Comparison of ENCODE assay signal across 8 cellular contexts in the genomic region with DNA sequence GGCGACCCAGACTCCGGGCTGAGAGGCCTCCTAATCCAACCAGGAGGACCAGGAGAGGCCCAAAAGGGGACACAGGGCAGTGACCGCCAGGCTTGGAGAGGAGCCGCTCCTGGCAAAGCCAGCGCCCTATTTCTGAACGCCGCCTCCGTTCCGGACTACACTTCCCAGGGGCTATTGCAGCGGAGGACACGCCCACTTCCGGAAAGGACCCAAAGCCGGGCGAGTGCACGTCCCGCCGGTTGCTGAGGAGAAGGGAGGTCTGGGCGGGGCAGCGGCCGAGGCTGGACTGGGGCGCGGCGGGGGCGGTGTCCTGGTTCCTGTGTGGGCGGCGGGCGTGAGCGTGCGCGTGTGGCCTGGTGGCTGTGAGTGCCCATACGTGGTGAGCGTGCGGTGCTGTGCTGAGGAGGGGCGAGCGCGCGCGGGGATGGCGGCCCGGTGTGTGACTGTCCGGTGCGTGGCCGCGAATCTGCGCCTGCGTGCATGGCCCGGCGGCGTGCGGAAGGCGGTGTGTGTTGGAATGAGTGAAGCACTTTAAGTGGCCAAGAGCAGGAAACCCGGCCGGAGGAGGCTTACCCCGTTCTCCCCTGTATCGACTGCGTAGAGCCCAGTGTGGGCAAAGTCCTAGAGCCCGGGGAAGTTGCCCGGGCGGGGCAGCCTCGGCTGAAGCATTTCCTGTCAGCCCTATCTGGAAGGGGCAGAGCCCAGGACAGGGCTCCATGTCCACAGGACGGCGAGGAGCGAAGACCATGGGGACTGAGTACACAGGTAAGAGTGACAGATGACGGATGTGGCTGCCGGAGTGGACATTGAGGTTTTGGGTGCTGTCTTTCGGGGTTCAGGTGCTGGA. TPM values are rescaled to one million over a fixed set of nuclear protein-coding genes. Genes with fewer than 3 reads are reported as not detected.
DNase-seq lines count a peak whose midpoint lies in the region; ATAC-seq, FAIRE-seq and TF ChIP-seq lines count a peak whose summit lies in the region.

Gene ZNF470 (plus strand): TSS at position 195 of the 847 bp plus-strand sequence. CDS start 2,844 bp downstream, outside the sequence.

- peak within 1 kb of the TSS; percentile 98 for H3K4me3 ChIP-seq in fibroblast of villous mesenchyme (ENCODE audit: low read depth, low read length)

- CTCF ChIA-PET in RWPE1 (lab: Yijun Ruan, JAX) = no interaction called here

- peaks cover 96% of the 10 kb centered on the region for H3K9me3 Mint-ChIP-seq in nephron progenitor cell

- TF ChIP-seq CTCF in RWPE1 (conservative IDR thresholded peaks at IDR 0.05; ENCODE audit: low read depth) = no peak
- TF ChIP-seq CTCF in fibroblast of villous mesenchyme (IDR thresholded peaks at IDR 0.05; ENCODE audit: insufficient read depth, low read depth, low read length) = no peak
- TF ChIP-seq CTCF in nephron progenitor cell (IDR thresholded peaks at IDR 0.05) = no peak

- DNase-seq in COLO829 (ENCODE audit: low spot score) (peak; percentile 91), HTR-8/SVneo (ENCODE audit: insufficient read length, low spot score) (peak; percentile 81), RWPE1 (ENCODE audit: low spot score) (peak; percentile 83), activated gamma-delta T cell treated with Interleukin-2 at 50 U/mL for 16 hours (peak; percentile 86), fibroblast of villous mesenchyme (ENCODE audit: low read depth) (peak; percentile 91), nephron progenitor cell (peak; percentile 95)
- DNase-seq in stimulated activated naive CD8-positive, alpha-beta T cell treated with anti-CD3 and anti-CD28 coated beads, Interleukin-15, Interleukin-2, amounts not matched to agents 100 U/mL and 50 U/mL, for 24 hours = peak; percentile 92

- no peaks in the 10 kb centered on the region for H3K27me3 Mint-ChIP-seq in nephron progenitor cell (ENCODE audit: low read depth, poor library complexity)

- peak within 1 kb of the TSS; percentile 97 for H3K4me3 Mint-ChIP-seq in nephron progenitor cell

- POLR2A ChIA-PET in RWPE1 (lab: Yijun Ruan, JAX; ENCODE audit: low non-redundant PET) = no interaction called here

- H3K36me3 Mint-ChIP-seq in nephron progenitor cell (ENCODE audit: low read depth) = peaks cover 82% of the 10 kb centered on the region

- H3K27ac ChIP-seq in RWPE1 = peak within 1 kb of the TSS; percentile 76

- ATAC-seq in GM21360 (IDR thresholded peaks at IDR 0.05; ENCODE audit: unreplicated experiment) = peak; percentile 93
- ATAC-seq in stimulated activated naive CD8-positive, alpha-beta T cell treated with anti-CD3 and anti-CD28 coated beads, Interleukin-15, Interleukin-2, amounts not matched to agents 100 U/mL and 50 U/mL, for 24 hours = peak; percentile 99

- H3K27ac Mint-ChIP-seq in nephron progenitor cell = peak within 1 kb of the TSS; percentile 89

- H3K4me1 Mint-ChIP-seq in nephron progenitor cell = peaks cover 12% of the 10 kb centered on the region

- FAIRE-seq in HTR-8/SVneo (lab: Jason Lieb, UNC) = peak; percentile 93

RNA-seq across cellular contexts. Expression of gene ZNF470, which starts in this region (rescaled TPM):
- total RNA-seq in fibroblast of villous mesenchyme = 2.6 and 3.9 TPM in 2 replicates

Comparison
In these comparisons a context has a peak if more than half of its experiments do, and no peak if none do; other contexts are left out.
1. Peak in every context shown above with its lines: DNase-seq, ATAC-seq, H3K4me3 ChIP-seq and H3K27ac ChIP-seq.